In genomic region chr17:48192321-48192731, GRCh38 we compare ENCODE assay signal across 23 cellular contexts.
DNase-seq lines count a peak whose midpoint lies in the region; ATAC-seq and TF ChIP-seq lines count a peak whose summit lies in the region.
"Had no signal": no experiment of that assay in that cellular context is flagged by ENCODE, and none has a peak within 500 bp of the region (broad histone marks: within the 10 kb centered on the region; RNA-seq: fewer than 3 reads in every experiment).

No MANE protein-coding gene starts in this region.

- no peak for TF ChIP-seq RAD21 in HCT116 (IDR thresholded peaks at IDR 0.05; ENCODE audit: low read depth)

- H3K4me1 ChIP-seq in HCT116 (ENCODE audit: control insufficient read depth in 1 of 2, insufficient read depth in 2 of 2, low read length in 2 of 2): peaks cover 32 to 66% of the 10 kb centered on the region in 2 experiments
- peaks cover 20% of the 10 kb centered on the region for H3K4me1 ChIP-seq in iPS-18a (ENCODE audit: control insufficient read depth, low read depth, low read length)
- H3K4me1 ChIP-seq: esophagus squamous epithelium, gastroesophageal sphincter had no signal

- H3K9ac ChIP-seq in HCT116 (ENCODE audit: low read length): peak overlapping the region; percentile 8; the same call in 1 of the 2 replicates
- H3K9ac ChIP-seq in iPS-18a (ENCODE audit: low read length): no peak overlapping the region

- no peak for TF ChIP-seq CTCF in HCT116 (IDR thresholded peaks at IDR 0.05 in 2 of 3, conservative IDR thresholded peaks at IDR 0.05 in 1 of 3; ENCODE audit: borderline replicate concordance in 1 of 3, insufficient read depth in 1 of 3, low read depth in 2 of 3, low read length in 2 of 3)

- peak overlapping the region; percentile 2; the same call in 1 of the 2 replicates for H3K4me2 ChIP-seq in HCT116 (ENCODE audit: low read length)

- no peaks in the 10 kb centered on the region for H4K20me1 ChIP-seq in HCT116 (ENCODE audit: insufficient read depth)

- H3K27ac ChIP-seq in HCT116 (ENCODE audit: low read depth, low read length) (peak overlapping the region; percentile 74; the same call in 1 of the 2 replicates), iPS-18a (ENCODE audit: low read length) (no peak overlapping the region)
- H3K27ac ChIP-seq: esophagus squamous epithelium, gastroesophageal sphincter, thoracic aorta had no signal

- H3K4me3 ChIP-seq in HCT116 (replicated peaks in 1 of 2; ENCODE audit: low read depth in 1 of 2, low read length in 2 of 2) (no peak overlapping the region), iPS-18a (ENCODE audit: low read length) (peak overlapping the region; percentile 7)
- H3K4me3 ChIP-seq: esophagus squamous epithelium, gastroesophageal sphincter, thoracic aorta had no signal

- no peaks in the 10 kb centered on the region for H3K79me2 ChIP-seq in HCT116 (ENCODE audit: insufficient read depth, low read length)

- no peak for TF ChIP-seq POLR2A in HCT116 (IDR thresholded peaks at IDR 0.05; ENCODE audit: borderline replicate concordance, extremely low read depth, insufficient read depth, insufficient read length)

- no peaks in the 10 kb centered on the region for H3K9me3 Mint-ChIP-seq in T-helper 2 cell treated with Interferon-gamma antibody and Interleukin-4, amounts not matched to agents 5 μg/mL and 100 μg/mL, for 36 hours
- H3K9me3 Mint-ChIP-seq: activated naive CD4-positive, alpha-beta T cell treated with anti-CD3 and anti-CD28 coated beads for 36 hours; nephron; stimulated activated memory B cell treated with anti-CD40 and anti-IgM and Interleukin-4, amounts not matched to agents 10 μg/mL and 1 μg/mL and 100 μg/mL, for 72 hours; T-helper 1 cell treated with Interleukin-12 subunit alpha and Interleukin-12 subunit beta and Interleukin-4 antibody, amounts not matched to agents 30 μg/mL and 1 μg/mL, for 36 hours had no signal

- H3K4me3 Mint-ChIP-seq in T-helper 2 cell treated with Interferon-gamma antibody and Interleukin-4, amounts not matched to agents 5 μg/mL and 100 μg/mL, for 36 hours: peak overlapping the region; percentile 55
- H3K4me3 Mint-ChIP-seq: activated naive CD4-positive, alpha-beta T cell treated with anti-CD3 and anti-CD28 coated beads for 36 hours; nephron; stimulated activated memory B cell treated with anti-CD40 and anti-IgM and Interleukin-4, amounts not matched to agents 10 μg/mL and 1 μg/mL and 100 μg/mL, for 72 hours; T-helper 1 cell treated with Interleukin-12 subunit alpha and Interleukin-12 subunit beta and Interleukin-4 antibody, amounts not matched to agents 30 μg/mL and 1 μg/mL, for 36 hours had no signal

- intact Hi-C loops in HCT116 (cut with micrococcal nuclease) (no loop called here), Right ventricle myocardium inferior (cut with DNase I) (no loop called here)

- no TSS peak for BruUV-seq in HCT116 (replicated peaks; lab: Mats Ljungman, UMichigan)

- peak overlapping the region; percentile 27 for H2AFZ ChIP-seq in HCT116 (ENCODE audit: low read depth, low read length, poor library complexity, severe bottlenecking)

- peaks cover 63% of the 10 kb centered on the region for H3K36me3 Mint-ChIP-seq in T-helper 2 cell treated with Interferon-gamma antibody and Interleukin-4, amounts not matched to agents 5 μg/mL and 100 μg/mL, for 36 hours (ENCODE audit: low read depth)
- H3K36me3 Mint-ChIP-seq: stimulated activated memory B cell treated with anti-CD40 and anti-IgM and Interleukin-4, amounts not matched to agents 10 μg/mL and 1 μg/mL and 100 μg/mL, for 72 hours had no signal

- no peaks in the 10 kb centered on the region for H3K27me3 ChIP-seq in HCT116 (ENCODE audit: insufficient read depth, low read length)
- H3K27me3 ChIP-seq in iPS-18a (ENCODE audit: control insufficient read depth, insufficient read depth, low read length): peaks cover 4% of the 10 kb centered on the region

- peak; percentile 27 for DNase-seq in EH (ENCODE audit: low read depth)
- DNase-seq in HCT116 (ENCODE audit: low read depth, low spot score): no peak
- DNase-seq in T-helper 2 cell treated with Interferon-gamma antibody and Interleukin-4, amounts not matched to agents 5 μg/mL and 100 μg/mL, for 36 hours (ENCODE audit: low spot score): peak; percentile 12
- no peak for DNase-seq in Right ventricle myocardium inferior (ENCODE audit: missing footprints)
- no peak for DNase-seq in NCI-H774 (lab: John Stamatoyannopoulos, UW)
- DNase-seq: activated CD4-positive, alpha-beta T cell treated with anti-CD3 and anti-CD28 coated beads, Interleukin-2, amount 50 U/mL, for 4 hours; activated naive CD4-positive, alpha-beta T cell treated with anti-CD3 and anti-CD28 coated beads for 36 hours; activated T-cell treated with anti-CD3 and anti-CD28 coated beads for 4 hours; CD4-positive, alpha-beta memory T cell; DMS53; effector CD8-positive, alpha-beta T cell; esophagus squamous epithelium; left colon; NCI-H1417 treated with DMSO at 0.1 percent for 48 hours; NCI-H524 treated with DMSO at 0.1 percent for 48 hours had no signal

- RAD21 ChIA-PET in HCT116 (lab: Charles Lee; ENCODE audit: low non-redundant PET in 1 of 2, low total read pairs in 2 of 2, uncharacterized antibody in 2 of 2, unreplicated experiment in 2 of 2): no interaction called here

- ATAC-seq in HCT116 (no peak), Right ventricle myocardium inferior (no peak), HG02678 (IDR thresholded peaks at IDR 0.05; ENCODE audit: unreplicated experiment) (no peak)
- no peak for ATAC-seq in activated CD4-positive, CD25-positive, alpha-beta regulatory T cell treated with anti-CD3 and anti-CD28 coated beads, Interleukin-2, amount 50 U/mL, for 24 hours
- ATAC-seq: gastroesophageal sphincter; left colon; stimulated activated memory B cell treated with anti-CD40 and anti-IgM and Interleukin-4, amounts not matched to agents 10 μg/mL and 1 μg/mL and 100 μg/mL, for 72 hours had no signal

- H3K4me1 Mint-ChIP-seq in T-helper 2 cell treated with Interferon-gamma antibody and Interleukin-4, amounts not matched to agents 5 μg/mL and 100 μg/mL, for 36 hours (ENCODE audit: low read depth): peaks cover 43% of the 10 kb centered on the region

- H3K27me3 Mint-ChIP-seq in T-helper 2 cell treated with Interferon-gamma antibody and Interleukin-4, amounts not matched to agents 5 μg/mL and 100 μg/mL, for 36 hours (ENCODE audit: low read depth): no peaks in the 10 kb centered on the region
- H3K27me3 Mint-ChIP-seq: CD4-positive, alpha-beta memory T cell had no signal

- H3K27ac Mint-ChIP-seq in T-helper 2 cell treated with Interferon-gamma antibody and Interleukin-4, amounts not matched to agents 5 μg/mL and 100 μg/mL, for 36 hours: peak overlapping the region; percentile 76
- H3K27ac Mint-ChIP-seq: activated naive CD4-positive, alpha-beta T cell treated with anti-CD3 and anti-CD28 coated beads for 36 hours; stimulated activated memory B cell treated with anti-CD40 and anti-IgM and Interleukin-4, amounts not matched to agents 10 μg/mL and 1 μg/mL and 100 μg/mL, for 72 hours; T-helper 1 cell treated with Interleukin-12 subunit alpha and Interleukin-12 subunit beta and Interleukin-4 antibody, amounts not matched to agents 30 μg/mL and 1 μg/mL, for 36 hours had no signal

- H3K9me3 ChIP-seq in HCT116 (ENCODE audit: control insufficient read depth in 1 of 2, insufficient read depth in 1 of 2, low read depth in 1 of 2, low read length in 2 of 2) (no peaks in the 10 kb centered on the region), iPS-18a (ENCODE audit: control insufficient read depth, low read depth, low read length) (no peaks in the 10 kb centered on the region)
- H3K9me3 ChIP-seq: esophagus squamous epithelium, gastroesophageal sphincter, thoracic aorta had no signal

- POLR2A ChIA-PET in HCT116 (lab: Charles Lee): no interaction called here

- no peaks in the 10 kb centered on the region for H3K9me2 ChIP-seq in HCT116 (ENCODE audit: insufficient read depth)

- H3K36me3 ChIP-seq in HCT116 (ENCODE audit: control insufficient read depth in 1 of 2, insufficient read depth in 2 of 2, low read length in 2 of 2) (no peaks in the 10 kb centered on the region), iPS-18a (ENCODE audit: control insufficient read depth, low read depth, low read length) (no peaks in the 10 kb centered on the region)
- H3K36me3 ChIP-seq: esophagus squamous epithelium, gastroesophageal sphincter, thoracic aorta had no signal

- CTCF ChIA-PET in HCT116 (lab: Charles Lee): interaction anchor here (1.2 to 1.7 kb wide), 5 partner anchors 10 to 69 kb away, joined by 3 to 6 read pairs (median 3); no protein-coding TSS in a partner anchor

TF ChIP-seq in HCT116, 20 proteins besides CTCF, POLR2A, EP300 and RAD21 (continues in another document):
- TF ChIP-seq CBX3 (IDR thresholded peaks at IDR 0.05; ENCODE audit: low read depth) (no peak), CEBPB (IDR thresholded peaks at IDR 0.05; ENCODE audit: low read depth) (no peak), SIN3A (IDR thresholded peaks at IDR 0.05; ENCODE audit: low read depth) (no peak), SP1 (IDR thresholded peaks at IDR 0.05; ENCODE audit: low read depth) (no peak), REST (IDR thresholded peaks at IDR 0.05; ENCODE audit: low read depth) (no peak), ZNF274 (IDR thresholded peaks at IDR 0.05; ENCODE audit: low read depth, low read length) (no peak), EZH2 (IDR thresholded peaks at IDR 0.05) (no peak), FOSL1 (IDR thresholded peaks at IDR 0.05; ENCODE audit: low read depth) (no peak), EGR1 (IDR thresholded peaks at IDR 0.05; ENCODE audit: low read depth) (no peak)

Comparison
In these comparisons a context has a peak if more than half of its experiments do, and no peak if none do; other contexts are left out.
1. DNase-seq: peak in EH (single experiment) and T-helper 2 cell treated with Interferon-gamma antibody and Interleukin-4, amounts not matched to agents 5 μg/mL and 100 μg/mL, for 36 hours (single experiment); none in HCT116 (single experiment), Right ventricle myocardium inferior (single experiment) and NCI-H774 (single experiment).